Comparison of ENCODE assay signal across 21 cellular contexts in genomic region chr2:109398616-109399015, GRCh38.
DNase-seq lines count a peak whose midpoint lies in the region; ATAC-seq and TF ChIP-seq lines count a peak whose summit lies in the region.
"Had no signal": no experiment of that assay in that cellular context is flagged by ENCODE, and none has a peak within 500 bp of the region (broad histone marks: within the 10 kb centered on the region; RNA-seq: fewer than 3 reads in every experiment).

No MANE protein-coding gene starts in this region.

- no peak overlapping the region for H3K27ac ChIP-seq in psoas muscle
- H3K27ac ChIP-seq in left ventricle myocardium inferior (replicated peaks): no peak overlapping the region
- H3K27ac ChIP-seq: C4-2B, HL-60, Peyer's patch, SJCRH30 had no signal

- no peak overlapping the region for H3K4me3 Mint-ChIP-seq in brain
- H3K4me3 Mint-ChIP-seq: CD8-positive, alpha-beta memory T cell had no signal

- intact Hi-C loops in psoas muscle (cut with DNase I): no loop called here
- intact Hi-C loops in left ventricle myocardium inferior (cut with micrococcal nuclease): no loop called here

- H3K9me3 ChIP-seq in MG63: no peaks in the 10 kb centered on the region
- no peaks in the 10 kb centered on the region for H3K9me3 ChIP-seq in psoas muscle
- H3K9me3 ChIP-seq in left ventricle myocardium inferior (replicated peaks): no peaks in the 10 kb centered on the region
- H3K9me3 ChIP-seq: HAP-1, Peyer's patch, SJCRH30 had no signal

- H3K36me3 Mint-ChIP-seq in brain: peaks cover 5% of the 10 kb centered on the region
- H3K36me3 Mint-ChIP-seq: CD8-positive, alpha-beta memory T cell had no signal

- peak overlapping the region in 3 of 5 experiments; percentile 76 to 96 (median 78) for H3K27ac Mint-ChIP-seq in brain
- H3K27ac Mint-ChIP-seq: CD8-positive, alpha-beta memory T cell had no signal

- H3K4me1 ChIP-seq in psoas muscle (peaks cover 9% of the 10 kb centered on the region), left ventricle myocardium inferior (peaks cover 15% of the 10 kb centered on the region)
- H3K4me1 ChIP-seq: HAP-1, Peyer's patch had no signal

- H3K36me3 ChIP-seq in MG63 (no peaks in the 10 kb centered on the region), psoas muscle (ENCODE audit: insufficient read depth in 1 of 2, low read depth in 1 of 2) (no peaks in the 10 kb centered on the region), left ventricle myocardium inferior (peaks cover 13% of the 10 kb centered on the region)
- H3K36me3 ChIP-seq: HAP-1, Peyer's patch, SJCRH30 had no signal

- H3K4me3 ChIP-seq in MG63: no peak overlapping the region
- no peak overlapping the region for H3K4me3 ChIP-seq in psoas muscle
- no peak overlapping the region for H3K4me3 ChIP-seq in left ventricle myocardium inferior
- H3K4me3 ChIP-seq: HAP-1, K562, Peyer's patch, SJCRH30 had no signal

- TF ChIP-seq CTCF in brain (conservative IDR thresholded peaks at IDR 0.05): no peak
- TF ChIP-seq CTCF in psoas muscle (IDR thresholded peaks at IDR 0.05): no peak
- no peak for TF ChIP-seq CTCF in left ventricle myocardium inferior (IDR thresholded peaks at IDR 0.05; ENCODE audit: borderline replicate concordance)

- H3K27me3 Mint-ChIP-seq in brain: peaks cover 3% of the 10 kb centered on the region

- WGBS in psoas muscle, 3 donors: 94 to 96% (median 95%) methylated on average over 20 of the region's 20 CpGs

- H3K27me3 ChIP-seq in MG63: no peaks in the 10 kb centered on the region
- no peaks in the 10 kb centered on the region for H3K27me3 ChIP-seq in psoas muscle (ENCODE audit: insufficient read depth in 3 of 3, low read length in 2 of 3)
- H3K27me3 ChIP-seq in left ventricle myocardium inferior (ENCODE audit: low read depth): no peaks in the 10 kb centered on the region
- H3K27me3 ChIP-seq: Peyer's patch, SJCRH30 had no signal

- DNase-seq in MG63 (peak; percentile 51), kidney tubule cell (ENCODE audit: low spot score) (peak; percentile 38), NCI-H69 (lab: John Stamatoyannopoulos, UW) (no peak), psoas muscle (no peak), DMS 273 treated with DMSO at 0.1 percent for 48 hours (lab: John Stamatoyannopoulos, UW) (no peak), left ventricle myocardium inferior (no peak)
- DNase-seq: Calu3; CD8-positive, alpha-beta memory T cell; NCI-H1092; NCI-H146; NCI-H2029; NCI-H2227 treated with DMSO at 0.1 percent for 48 hours; NCI-H510A treated with DMSO at 0.1 percent for 48 hours; Peyer's patch; SJCRH30 had no signal

- H3K9me3 Mint-ChIP-seq in brain: no peaks in the 10 kb centered on the region
- H3K9me3 Mint-ChIP-seq: CD8-positive, alpha-beta memory T cell had no signal

- no peak for ATAC-seq in psoas muscle
- ATAC-seq: HepG2, K562 had no signal

- H3K4me1 Mint-ChIP-seq in brain: peaks cover 60% of the 10 kb centered on the region

Comparison
In these comparisons a context has a peak if more than half of its experiments do, and no peak if none do; other contexts are left out.
1. DNase-seq: peak in MG63 (single experiment) and kidney tubule cell (single experiment); none in NCI-H69 (single experiment), psoas muscle (0 of 2), DMS 273 treated with DMSO at 0.1 percent for 48 hours (single experiment) and left ventricle myocardium inferior (single experiment).